In genomic region chr10:34434119-34434594, GRCh38 we compare ENCODE assay signal across 1 cellular context.
TF ChIP-seq lines count a peak whose summit lies in the region.

No MANE protein-coding gene starts in this region.

TF ChIP-seq in GM23338, 12 proteins besides CTCF, POLR2A, EP300 and RAD21 (continued from another document):
- no peak for TF ChIP-seq ZNF462 (CRISPR knock-in tag; IDR thresholded peaks at IDR 0.05)
TF ChIP-seq in GM23338: peak in this region for 0.
